ENCODE assay signal across 1 cellular context in genomic region chr17:32317353-32317752, GRCh38.
TF ChIP-seq lines count a peak whose summit lies in the region.

No MANE protein-coding gene starts in this region.

TF ChIP-seq in HepG2, 621 proteins besides CTCF, POLR2A, EP300 and RAD21:
- peak; percentile 28; the same call in 1 of the 2 replicates for TF ChIP-seq NR2C2 (CRISPR knock-in tag; IDR thresholded peaks at IDR 0.05; ENCODE audit: borderline replicate concordance)
- TF ChIP-seq KLF9 (CRISPR knock-in tag; IDR thresholded peaks at IDR 0.05; ENCODE audit: low read depth) = no peak
- 0 out of 2 replicates have a peak, but pooled peaks have one; percentile 1 for TF ChIP-seq HNF4A (CRISPR knock-in tag; IDR thresholded peaks at IDR 0.05)
- TF ChIP-seq KDM1A (CRISPR knock-in tag; IDR thresholded peaks at IDR 0.05) = no peak
- TF ChIP-seq ZNF747 (CRISPR knock-in tag; IDR thresholded peaks at IDR 0.05; ENCODE audit: borderline replicate concordance) = no peak
- no peak for TF ChIP-seq ARNT (IDR thresholded peaks at IDR 0.05)
- no peak for TF ChIP-seq MED13 (CRISPR knock-in tag; IDR thresholded peaks at IDR 0.05)
- peak; percentile 76 for TF ChIP-seq RARA (CRISPR knock-in tag; IDR thresholded peaks at IDR 0.05)
- no peak for TF ChIP-seq KDM5B (CRISPR knock-in tag; IDR thresholded peaks at IDR 0.05; ENCODE audit: borderline replicate concordance)
- no peak for TF ChIP-seq CENPX (CRISPR knock-in tag; IDR thresholded peaks at IDR 0.05)
- no peak for TF ChIP-seq ZNF782 (CRISPR knock-in tag; IDR thresholded peaks at IDR 0.05; ENCODE audit: borderline replicate concordance)
- TF ChIP-seq RXRB (CRISPR knock-in tag; IDR thresholded peaks at IDR 0.05; ENCODE audit: borderline replicate concordance) = peak; percentile 65; the same call in 1 of the 2 replicates
- no peak for TF ChIP-seq ATRX (CRISPR knock-in tag; IDR thresholded peaks at IDR 0.05; ENCODE audit: borderline replicate concordance)
- no peak for TF ChIP-seq SMARCC2 (IDR thresholded peaks at IDR 0.05)
- TF ChIP-seq FOXA1 (IDR thresholded peaks at IDR 0.05) = no peak
- TF ChIP-seq FOXA1 (CRISPR knock-in tag; IDR thresholded peaks at IDR 0.05) = peak; percentile 51; the same call in 1 of the 2 replicates
- TF ChIP-seq PPARG (CRISPR knock-in tag; conservative IDR thresholded peaks at IDR 0.05) = peak; percentile 54; the same call in 1 of the 2 replicates
- 0 out of 2 replicates have a peak, but pooled peaks have one; percentile 30 for TF ChIP-seq BCL6 (CRISPR knock-in tag; IDR thresholded peaks at IDR 0.05)
- TF ChIP-seq ZMYM3 (CRISPR knock-in tag; IDR thresholded peaks at IDR 0.05) = no peak
- peak; percentile 54 for TF ChIP-seq FOXA3 (CRISPR knock-in tag; IDR thresholded peaks at IDR 0.05)
